ENCODE assay signal across 9 cellular contexts in genomic region chr5:6733411-6734242, GRCh38. TPM values are rescaled to one million over a fixed set of nuclear protein-coding genes. Genes with fewer than 3 reads are reported as not detected.
A peak's percentile ranks its signal among the peaks of the same experiment; 100 is the strongest.
DNase-seq lines count a peak whose midpoint lies in the region; ATAC-seq and TF ChIP-seq lines count a peak whose summit lies in the region.
"Had no signal": no experiment of that assay in that cellular context is flagged by ENCODE, and none has a peak within 500 bp of the region (broad histone marks: within the 10 kb centered on the region; RNA-seq: fewer than 3 reads in every experiment).

No MANE protein-coding gene starts in this region.

- 78 to 86% methylated on average over 12 to 21 of the region's 21 CpGs for WGBS in endodermal cell (ENCODE audit: insufficient coverage in 1 of 2, insufficient read length in 1 of 2), 2 experiments

- H3K27ac Mint-ChIP-seq in activated CD4-positive, alpha-beta T cell treated with anti-CD3 and anti-CD28 coated beads for 36 hours, result peak overlapping the region; percentile 74
- H3K27ac Mint-ChIP-seq in activated T-helper 17 cell treated with anti-CD3 and anti-CD28 coated beads, Interleukin-2, amount 50 U/mL, for 72 hours, result peak overlapping the region; percentile 31
- no peak overlapping the region for H3K27ac Mint-ChIP-seq in endodermal cell

- CTCF ChIA-PET in activated CD4-positive, alpha-beta T cell treated with anti-CD3 and anti-CD28 coated beads for 36 hours (lab: Charles Lee), result interaction anchor here (2.1 kb wide), 1 partner anchor 12 kb away, joined by 6 read pairs; no protein-coding TSS in a partner anchor

- no peak for DNase-seq in activated CD4-positive, alpha-beta T cell treated with anti-CD3 and anti-CD28 coated beads for 36 hours
- DNase-seq in activated CD4-positive, alpha-beta T cell treated with anti-CD3 and anti-CD28 coated beads, Interleukin-2, amount 50 U/mL, for 48 hours, result no peak
- DNase-seq in fibroblast of peridontal ligament (ENCODE audit: extremely low read depth) (peak; percentile 69), endodermal cell (no peak)
- DNase-seq: SIG-M5 had no signal

- H3K36me3 Mint-ChIP-seq in activated CD4-positive, alpha-beta T cell treated with anti-CD3 and anti-CD28 coated beads for 36 hours (ENCODE audit: low read depth), result peaks cover 31% of the 10 kb centered on the region
- peaks cover 52% of the 10 kb centered on the region for H3K36me3 Mint-ChIP-seq in activated T-helper 17 cell treated with anti-CD3 and anti-CD28 coated beads, Interleukin-2, amount 50 U/mL, for 72 hours (ENCODE audit: low read depth)
- peaks cover 13% of the 10 kb centered on the region for H3K36me3 Mint-ChIP-seq in endodermal cell (ENCODE audit: low read depth)

- ATAC-seq in activated CD4-positive, alpha-beta T cell treated with anti-CD3 and anti-CD28 coated beads for 36 hours, result no peak
- ATAC-seq in activated T-helper 17 cell treated with anti-CD3 and anti-CD28 coated beads, Interleukin-2, amount 50 U/mL, for 72 hours (replicated peaks), result no peak
- ATAC-seq in GM19452 (IDR thresholded peaks at IDR 0.05; ENCODE audit: unreplicated experiment) (no peak), HG03460 (IDR thresholded peaks at IDR 0.05; ENCODE audit: unreplicated experiment) (no peak)

- H3K4me1 ChIP-seq in endodermal cell (ENCODE audit: control insufficient read depth, insufficient read depth, low read length), result no peaks in the 10 kb centered on the region

- no peaks in the 10 kb centered on the region for H3K9me3 Mint-ChIP-seq in activated CD4-positive, alpha-beta T cell treated with anti-CD3 and anti-CD28 coated beads for 36 hours (ENCODE audit: low read depth)
- no peaks in the 10 kb centered on the region for H3K9me3 Mint-ChIP-seq in activated T-helper 17 cell treated with anti-CD3 and anti-CD28 coated beads, Interleukin-2, amount 50 U/mL, for 72 hours
- H3K9me3 Mint-ChIP-seq in endodermal cell, result no peaks in the 10 kb centered on the region

- H3K27me3 Mint-ChIP-seq in activated CD4-positive, alpha-beta T cell treated with anti-CD3 and anti-CD28 coated beads for 36 hours, result no peaks in the 10 kb centered on the region
- H3K27me3 Mint-ChIP-seq in activated T-helper 17 cell treated with anti-CD3 and anti-CD28 coated beads, Interleukin-2, amount 50 U/mL, for 72 hours, result no peaks in the 10 kb centered on the region
- H3K27me3 Mint-ChIP-seq in endodermal cell (ENCODE audit: insufficient read depth), result no peaks in the 10 kb centered on the region

- H3K4me3 Mint-ChIP-seq in activated CD4-positive, alpha-beta T cell treated with anti-CD3 and anti-CD28 coated beads for 36 hours, result no peak overlapping the region
- H3K4me3 Mint-ChIP-seq in activated T-helper 17 cell treated with anti-CD3 and anti-CD28 coated beads, Interleukin-2, amount 50 U/mL, for 72 hours, result no peak overlapping the region
- no peak overlapping the region for H3K4me3 Mint-ChIP-seq in endodermal cell

- H3K27ac ChIP-seq in skin epidermis (peak overlapping the region in 16 of 21 experiments; percentile 5 to 81 (median 50)), endodermal cell (ENCODE audit: low read depth, low read length) (no peak overlapping the region)

- peaks cover 84% of the 10 kb centered on the region for H3K4me1 Mint-ChIP-seq in activated CD4-positive, alpha-beta T cell treated with anti-CD3 and anti-CD28 coated beads for 36 hours
- peaks cover 65% of the 10 kb centered on the region for H3K4me1 Mint-ChIP-seq in activated T-helper 17 cell treated with anti-CD3 and anti-CD28 coated beads, Interleukin-2, amount 50 U/mL, for 72 hours
- peaks cover 25% of the 10 kb centered on the region for H3K4me1 Mint-ChIP-seq in endodermal cell

- H3K4me3 ChIP-seq in skin epidermis (no peak overlapping the region), endodermal cell (ENCODE audit: low read length) (no peak overlapping the region)

- no peaks in the 10 kb centered on the region for H3K27me3 ChIP-seq in endodermal cell (ENCODE audit: control insufficient read depth, insufficient read depth, low read length, poor library complexity, severe bottlenecking)

- intact Hi-C loops in activated CD4-positive, alpha-beta T cell treated with anti-CD3 and anti-CD28 coated beads for 36 hours (cut with DNase I, micrococcal nuclease), result loop anchor here in 1 of 2 experiments (5.0 kb wide), 1 partner anchor 356 kb away; the partner anchor contains the start of gene MED10

- peaks cover 18% of the 10 kb centered on the region for H3K36me3 ChIP-seq in endodermal cell (ENCODE audit: control insufficient read depth, insufficient read depth, low read length)

- H3K9ac ChIP-seq in endodermal cell (ENCODE audit: extremely low read depth, low read length, poor library complexity, severe bottlenecking), result no peak overlapping the region

- H3K9me3 ChIP-seq in endodermal cell (ENCODE audit: control insufficient read depth, low read length), result no peaks in the 10 kb centered on the region

- POLR2A ChIA-PET in activated CD4-positive, alpha-beta T cell treated with anti-CD3 and anti-CD28 coated beads for 36 hours (lab: Charles Lee), result no interaction called here

- no peak for TF ChIP-seq CTCF in endodermal cell (conservative IDR thresholded peaks at IDR 0.05)

RNA-seq across cellular contexts. Expression of gene TENT4A, which starts 20.4 kb away (rescaled TPM):
- 10 to 100 TPM; 29.2 to 33.3 TPM for total RNA-seq in activated CD4-positive, alpha-beta T cell treated with anti-CD3 and anti-CD28 coated beads for 36 hours
- total RNA-seq in activated T-helper 17 cell treated with anti-CD3 and anti-CD28 coated beads, Interleukin-2, amount 50 U/mL, for 72 hours, result 10 to 100 TPM; 39.0 to 52.4 TPM
- total RNA-seq in endodermal cell, result 10 to 100 TPM; 25.5 to 32.7 TPM
- polyA plus RNA-seq in endodermal cell (2013, experiment 1 of 2), result 28.5 TPM
- 31.3 TPM for polyA plus RNA-seq in endodermal cell (2013, experiment 2 of 2)
